ENCODE assay signal across 1 cellular context in the genomic region with DNA sequence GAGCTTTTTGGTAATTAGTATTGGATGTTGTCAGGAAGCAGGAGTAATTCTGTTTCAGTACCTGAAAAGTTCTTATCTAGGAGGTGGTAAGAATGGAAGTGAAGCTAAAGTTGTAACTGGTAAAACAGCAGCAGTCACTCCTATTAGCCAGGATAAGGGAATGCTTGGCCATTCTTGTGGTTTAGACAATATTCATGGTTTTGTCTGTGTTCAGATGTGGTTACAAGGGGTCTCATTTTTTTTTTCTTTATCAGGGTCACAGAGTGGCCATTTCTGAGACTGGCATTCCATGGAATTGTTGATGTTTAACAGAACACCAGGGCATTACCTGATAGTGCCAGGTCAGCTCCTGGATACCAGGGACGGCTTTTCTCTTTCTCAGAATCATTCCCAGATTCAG.
TF ChIP-seq lines count a peak whose summit lies in the region.

No MANE protein-coding gene starts in this region.

TF ChIP-seq in GM12878, 131 proteins besides CTCF, POLR2A, EP300 and RAD21:
- TF ChIP-seq SRF (IDR thresholded peaks at IDR 0.05; ENCODE audit: low read depth in 2 of 2, low read length in 2 of 2) = no peak
- TF ChIP-seq WRNIP1 (IDR thresholded peaks at IDR 0.05; ENCODE audit: borderline replicate concordance, low read depth, low read length) = no peak
- TF ChIP-seq GABPA (IDR thresholded peaks at IDR 0.05; ENCODE audit: low read depth) = no peak
- TF ChIP-seq, protein P1, sequence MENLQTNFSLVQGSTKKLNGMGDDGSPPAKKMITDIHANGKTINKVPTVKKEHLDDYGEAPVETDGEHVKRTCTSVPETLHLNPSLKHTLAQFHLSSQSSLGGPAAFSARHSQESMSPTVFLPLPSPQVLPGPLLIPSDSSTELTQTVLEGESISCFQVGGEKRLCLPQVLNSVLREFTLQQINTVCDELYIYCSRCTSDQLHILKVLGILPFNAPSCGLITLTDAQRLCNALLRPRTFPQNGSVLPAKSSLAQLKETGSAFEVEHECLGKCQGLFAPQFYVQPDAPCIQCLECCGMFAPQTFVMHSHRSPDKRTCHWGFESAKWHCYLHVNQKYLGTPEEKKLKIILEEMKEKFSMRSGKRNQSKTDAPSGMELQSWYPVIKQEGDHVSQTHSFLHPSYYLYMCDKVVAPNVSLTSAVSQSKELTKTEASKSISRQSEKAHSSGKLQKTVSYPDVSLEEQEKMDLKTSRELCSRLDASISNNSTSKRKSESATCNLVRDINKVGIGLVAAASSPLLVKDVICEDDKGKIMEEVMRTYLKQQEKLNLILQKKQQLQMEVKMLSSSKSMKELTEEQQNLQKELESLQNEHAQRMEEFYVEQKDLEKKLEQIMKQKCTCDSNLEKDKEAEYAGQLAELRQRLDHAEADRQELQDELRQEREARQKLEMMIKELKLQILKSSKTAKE (IDR thresholded peaks at IDR 0.05; ENCODE audit: low read depth, poor library complexity, severe bottlenecking) = no peak
- TF ChIP-seq SUZ12 (IDR thresholded peaks at IDR 0.05; ENCODE audit: unreplicated experiment) = no peak
- TF ChIP-seq, protein P2, sequence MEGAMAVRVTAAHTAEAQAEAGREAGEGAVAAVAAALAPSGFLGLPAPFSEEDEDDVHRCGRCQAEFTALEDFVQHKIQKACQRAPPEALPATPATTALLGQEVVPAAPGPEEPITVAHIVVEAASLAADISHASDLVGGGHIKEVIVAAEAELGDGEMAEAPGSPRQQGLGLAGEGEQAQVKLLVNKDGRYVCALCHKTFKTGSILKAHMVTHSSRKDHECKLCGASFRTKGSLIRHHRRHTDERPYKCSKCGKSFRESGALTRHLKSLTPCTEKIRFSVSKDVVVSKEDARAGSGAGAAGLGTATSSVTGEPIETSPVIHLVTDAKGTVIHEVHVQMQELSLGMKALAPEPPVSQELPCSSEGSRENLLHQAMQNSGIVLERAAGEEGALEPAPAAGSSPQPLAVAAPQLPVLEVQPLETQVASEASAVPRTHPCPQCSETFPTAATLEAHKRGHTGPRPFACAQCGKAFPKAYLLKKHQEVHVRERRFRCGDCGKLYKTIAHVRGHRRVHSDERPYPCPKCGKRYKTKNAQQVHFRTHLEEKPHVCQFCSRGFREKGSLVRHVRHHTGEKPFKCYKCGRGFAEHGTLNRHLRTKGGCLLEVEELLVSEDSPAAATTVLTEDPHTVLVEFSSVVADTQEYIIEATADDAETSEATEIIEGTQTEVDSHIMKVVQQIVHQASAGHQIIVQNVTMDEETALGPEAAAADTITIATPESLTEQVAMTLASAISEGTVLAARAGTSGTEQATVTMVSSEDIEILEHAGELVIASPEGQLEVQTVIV (IDR thresholded peaks at IDR 0.05; ENCODE audit: borderline replicate concordance, partially characterized antibody) = no peak
- no peak for TF ChIP-seq EZH2 (IDR thresholded peaks at IDR 0.05; ENCODE audit: borderline replicate concordance, control insufficient read depth, low read depth, low read length)
- TF ChIP-seq YBX1 (IDR thresholded peaks at IDR 0.05) = no peak
- no peak for TF ChIP-seq POU2F2 (IDR thresholded peaks at IDR 0.05; ENCODE audit: borderline replicate concordance, low read depth, low read length)
